ENCODE assay signal across 11 cellular contexts in genomic region chr6:121630716-121631115, GRCh38.
"Had no signal": no experiment of that assay in that cellular context is flagged by ENCODE, and none has a peak within 500 bp of the region (broad histone marks: within the 10 kb centered on the region; RNA-seq: fewer than 3 reads in every experiment).

No MANE protein-coding gene starts in this region.

- DNase-seq: activated CD4-positive, alpha-beta T cell treated with anti-CD3 and anti-CD28 coated beads for 1 hour; activated CD4-positive, alpha-beta T cell treated with anti-CD3 and anti-CD28 coated beads, Interleukin-2, amount 50 U/mL, for 4 hours; activated naive CD4-positive, alpha-beta T cell treated with anti-CD3 and anti-CD28 coated beads for 36 hours; activated T-cell treated with anti-CD3 and anti-CD28 coated beads for 4 hours; stimulated activated CD4-positive, alpha-beta T cell treated with anti-CD3 and anti-CD28 coated beads, Interleukin-12 subunit alpha, Interleukin-12 subunit beta, amount 100 ng/mL, for 4 hours; T-helper 1 cell; T1000; uterus had no signal

- H3K27ac ChIP-seq: ascending aorta, gastroesophageal sphincter, prostate gland, uterus had no signal
